Comparison of ENCODE assay signal across 12 cellular contexts in genomic region chr7:101555269-101555920, GRCh38.
"Had no signal": no experiment of that assay in that cellular context is flagged by ENCODE, and none has a peak within 500 bp of the region (broad histone marks: within the 10 kb centered on the region; RNA-seq: fewer than 3 reads in every experiment).

No MANE protein-coding gene starts in this region.

- H3K27ac ChIP-seq: hepatocyte, neural progenitor cell had no signal

- ATAC-seq: stimulated activated memory B cell treated with anti-CD40 and anti-IgM and Interleukin-4, amounts not matched to agents 10 μg/mL and 1 μg/mL and 100 μg/mL, for 72 hours had no signal

- H2AFZ ChIP-seq: hepatocyte, neural progenitor cell had no signal

- H3K4me1 ChIP-seq: neural progenitor cell had no signal

- H3K36me3 ChIP-seq: neural progenitor cell had no signal

- H3K9ac ChIP-seq: neural progenitor cell had no signal

- H3K4me2 ChIP-seq: hepatocyte, neural progenitor cell, smooth muscle cell had no signal

- H3K4me3 ChIP-seq: hepatocyte, neural progenitor cell, smooth muscle cell had no signal

- DNase-seq: activated CD4-positive, alpha-beta memory T cell treated with anti-CD3 and anti-CD28 coated beads for 36 hours; activated CD4-positive, alpha-beta T cell treated with anti-CD3 and anti-CD28 coated beads for 1 hour; activated CD8-positive, alpha-beta memory T cell treated with anti-CD3 and anti-CD28 coated beads, Interleukin-2, amount 50 U/mL, for 4 hours; activated naive CD4-positive, alpha-beta T cell treated with Interleukin-2 at 50 U/mL for 16 hours; erythroblast; midbrain; T-helper 9 cell; trophoblast cell had no signal

- H3K79me2 ChIP-seq: hepatocyte had no signal

- H3K27me3 ChIP-seq: hepatocyte, neural progenitor cell had no signal
